ENCODE assay signal across 18 cellular contexts in the genomic region with DNA sequence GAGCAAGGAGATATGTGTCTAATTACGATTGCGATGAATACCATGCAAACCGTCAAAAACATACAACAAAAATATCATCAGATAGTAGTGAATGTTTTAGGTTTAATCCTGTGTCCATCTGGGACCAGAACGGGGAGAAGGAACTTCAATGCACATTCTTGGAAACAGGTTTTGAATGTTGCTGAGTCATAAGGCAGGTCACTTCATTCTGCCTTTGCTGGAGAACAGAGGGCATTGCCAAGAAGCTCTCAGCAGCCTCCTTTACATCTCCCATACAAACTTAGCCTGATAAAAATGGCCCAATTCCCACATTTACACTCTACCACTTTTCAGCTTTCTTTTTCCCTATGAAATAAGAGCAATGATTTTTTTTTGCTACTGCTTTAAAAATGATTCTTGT.
DNase-seq lines count a peak whose midpoint lies in the region; ATAC-seq, FAIRE-seq and TF ChIP-seq lines count a peak whose summit lies in the region.
"Had no signal": no experiment of that assay in that cellular context is flagged by ENCODE, and none has a peak within 500 bp of the region (broad histone marks: within the 10 kb centered on the region; RNA-seq: fewer than 3 reads in every experiment).

No MANE protein-coding gene starts in this region.

- H4K20me1 ChIP-seq in K562 (replicated peaks; ENCODE audit: control insufficient read depth, insufficient read depth, low read length) (no peaks in the 10 kb centered on the region), neural progenitor cell (ENCODE audit: low read depth) (no peaks in the 10 kb centered on the region)

- H2AFZ ChIP-seq in K562 (ENCODE audit: low read depth, low read length): no peak overlapping the region
- H2AFZ ChIP-seq in neural progenitor cell (replicated peaks): no peak overlapping the region

- H3K4me2 ChIP-seq in K562 (ENCODE audit: insufficient read depth, low read length): no peak overlapping the region
- H3K4me2 ChIP-seq in neural progenitor cell: no peak overlapping the region

- H3K9me1 ChIP-seq in K562 (ENCODE audit: control insufficient read depth, insufficient read depth, low read length): no peaks in the 10 kb centered on the region

- TF ChIP-seq EP300 in K562 (IDR thresholded peaks at IDR 0.05; ENCODE audit: low read length): no peak

- H3K36me3 Mint-ChIP-seq in neural progenitor cell: no peaks in the 10 kb centered on the region
- H3K36me3 Mint-ChIP-seq: CD4-positive, alpha-beta memory T cell had no signal

- H3K36me3 ChIP-seq in right atrium auricular region (no peaks in the 10 kb centered on the region), K562 (ENCODE audit: control insufficient read depth, insufficient read depth, low read length) (no peaks in the 10 kb centered on the region), left lung (no peaks in the 10 kb centered on the region), neural progenitor cell (no peaks in the 10 kb centered on the region), body of pancreas (replicated peaks in 1 of 2; ENCODE audit: insufficient read depth in 1 of 2, low read depth in 2 of 2) (no peaks in the 10 kb centered on the region)
- H3K36me3 ChIP-seq: BE2C had no signal

- H3K27me3 Mint-ChIP-seq in neural progenitor cell (ENCODE audit: insufficient read depth, low read depth): peaks cover 2% of the 10 kb centered on the region

- ATAC-seq in left ventricle myocardium superior (peak; percentile 45), K562 (peak; percentile 64; the same call in 2 of the 3 replicates), left lung (peak; percentile 53), body of pancreas (no peak)
- ATAC-seq: HepG2 had no signal

- H3K4me1 ChIP-seq in right atrium auricular region: no peaks in the 10 kb centered on the region
- peaks cover 0 to 10% of the 10 kb centered on the region in 2 experiments; a peak in 2 of 5 replicates for H3K4me1 ChIP-seq in K562 (replicated peaks in 1 of 2; ENCODE audit: control insufficient read depth in 2 of 2, insufficient read depth in 2 of 2, low read length in 2 of 2)
- no peaks in the 10 kb centered on the region for H3K4me1 ChIP-seq in left lung
- H3K4me1 ChIP-seq in neural progenitor cell: no peaks in the 10 kb centered on the region
- no peaks in the 10 kb centered on the region for H3K4me1 ChIP-seq in body of pancreas
- H3K4me1 ChIP-seq: BE2C had no signal

- TF ChIP-seq POLR2A in K562 (conservative IDR thresholded peaks at IDR 0.05) (no peak), body of pancreas (IDR thresholded peaks at IDR 0.05) (no peak)

- intact Hi-C loops in left ventricle myocardium superior (cut with micrococcal nuclease) (no loop called here), K562 (cut with micrococcal nuclease) (no loop called here), left lung (cut with DNase I) (no loop called here), body of pancreas (cut with DNase I) (no loop called here)

- H3K9me3 ChIP-seq in right atrium auricular region (no peaks in the 10 kb centered on the region), K562 (replicated peaks; ENCODE audit: control insufficient read depth, insufficient read depth, low read depth, low read length) (no peaks in the 10 kb centered on the region), left lung (no peaks in the 10 kb centered on the region), neural progenitor cell (ENCODE audit: low read depth) (no peaks in the 10 kb centered on the region), body of pancreas (no peaks in the 10 kb centered on the region)
- H3K9me3 ChIP-seq: BE2C had no signal

- CTCF ChIA-PET in K562 (lab: Yijun Ruan, JAX; ENCODE audit: low intra/inter-chr PET ratio): no interaction called here

- no peaks in the 10 kb centered on the region for H3F3A ChIP-seq in neural progenitor cell (ENCODE audit: low read depth)

- no peaks in the 10 kb centered on the region for H3K79me2 ChIP-seq in K562 (ENCODE audit: control insufficient read depth, insufficient read depth, low read length)
- H3K79me2 ChIP-seq in neural progenitor cell (ENCODE audit: low read depth): no peaks in the 10 kb centered on the region

- no peak overlapping the region for H3K4me3 Mint-ChIP-seq in neural progenitor cell
- H3K4me3 Mint-ChIP-seq: CD4-positive, alpha-beta memory T cell; HFFc6 had no signal

- TF ChIP-seq CTCF in right atrium auricular region (IDR thresholded peaks at IDR 0.05) (no peak), K562 (IDR thresholded peaks at IDR 0.05 in 2 of 3, conservative IDR thresholded peaks at IDR 0.05 in 1 of 3; ENCODE audit: insufficient read depth in 2 of 3, low read depth in 1 of 3, low read length in 3 of 3) (no peak), left lung (IDR thresholded peaks at IDR 0.05) (no peak), neural progenitor cell (IDR thresholded peaks at IDR 0.05) (no peak), body of pancreas (IDR thresholded peaks at IDR 0.05) (no peak)

- POLR2A ChIA-PET in K562 (lab: Yijun Ruan, JAX): interaction anchor here (1.0 to 1.5 kb wide), 2 partner anchors 10 to 53 kb away, joined by 3 to 4 read pairs; no protein-coding TSS in a partner anchor

- H3K4me1 Mint-ChIP-seq in neural progenitor cell: no peaks in the 10 kb centered on the region
- H3K4me1 Mint-ChIP-seq: CD4-positive, alpha-beta memory T cell had no signal

- H3K27ac Mint-ChIP-seq in neural progenitor cell: no peak overlapping the region
- H3K27ac Mint-ChIP-seq: CD4-positive, alpha-beta memory T cell; HFFc6 had no signal

- H3K27ac ChIP-seq in right atrium auricular region: no peak overlapping the region
- H3K27ac ChIP-seq in K562 (ENCODE audit: extremely low read depth, low read depth, low read length): no peak overlapping the region
- no peak overlapping the region for H3K27ac ChIP-seq in left lung
- H3K27ac ChIP-seq in neural progenitor cell: no peak overlapping the region
- H3K27ac ChIP-seq in body of pancreas: no peak overlapping the region
- H3K27ac ChIP-seq: C4-2B had no signal

- peak; percentile 72 for FAIRE-seq in K562 (lab: Jason Lieb, UNC)
- FAIRE-seq: A204.1, D721Med, HepG2, HTR-8/SVneo had no signal

- TF ChIP-seq RAD21 in K562 (CRISPR knock-in tag; conservative IDR thresholded peaks at IDR 0.05 in 1 of 2, IDR thresholded peaks at IDR 0.05 in 1 of 2): no peak

- WGBS in K562 (ENCODE audit: insufficient coverage, low coverage, missing lambda C conversion rate): 55% methylated on average over 4 of the region's 4 CpGs
- 65 to 78% methylated on average over 4 of the region's 4 CpGs for WGBS in body of pancreas, 2 donors

- H3K9me3 Mint-ChIP-seq in neural progenitor cell: no peaks in the 10 kb centered on the region
- H3K9me3 Mint-ChIP-seq: HFFc6 had no signal

- H3K4me3 ChIP-seq in right atrium auricular region (no peak overlapping the region), K562 (no peak overlapping the region), left lung (no peak overlapping the region), neural progenitor cell (no peak overlapping the region), body of pancreas (no peak overlapping the region)

- DNase-seq in left ventricle myocardium superior (no peak), right atrium auricular region (ENCODE audit: low spot score) (no peak), K562 (ENCODE audit: extremely low read depth in 1 of 4, low spot score in 3 of 4) (peak; percentile 23 to 33 (median 26)), left lung (no peak), neural progenitor cell (ENCODE audit: low spot score) (no peak), ureter (ENCODE audit: low spot score) (no peak), body of pancreas (no peak)
- DNase-seq: BE2C; CD4-positive, alpha-beta memory T cell; DMS53; GF-D8; HCEC 1CT; HFFc6 had no signal

- no TSS peak for BruUV-seq in K562 (replicated peaks; lab: Mats Ljungman, UMichigan)

- in situ Hi-C loops in K562 (cut with MboI): no loop called here

- H3K9ac ChIP-seq in K562 (ENCODE audit: insufficient read depth in 1 of 2, low read depth in 2 of 2, low read length in 2 of 2) (no peak overlapping the region), neural progenitor cell (no peak overlapping the region)

- H3K27me3 ChIP-seq in right atrium auricular region: no peaks in the 10 kb centered on the region
- no peaks in the 10 kb centered on the region for H3K27me3 ChIP-seq in K562 (ENCODE audit: control insufficient read depth in 2 of 2, insufficient read depth in 2 of 2, low read length in 2 of 2)
- H3K27me3 ChIP-seq in left lung: peaks cover 0 to 6% of the 10 kb centered on the region in 2 donors
- no peaks in the 10 kb centered on the region for H3K27me3 ChIP-seq in neural progenitor cell
- no peaks in the 10 kb centered on the region for H3K27me3 ChIP-seq in body of pancreas
- H3K27me3 ChIP-seq: BE2C had no signal

TF ChIP-seq in K562, 482 proteins besides CTCF, POLR2A, EP300 and RAD21 (continues in another document):
- TF ChIP-seq NFE2 (IDR thresholded peaks at IDR 0.05; ENCODE audit: low read depth): peak; percentile 91
- peak; percentile 65; the same call in 1 of the 2 replicates for TF ChIP-seq MAFK (IDR thresholded peaks at IDR 0.05; ENCODE audit: low read length)
- TF ChIP-seq NFE2L1 (tag; IDR thresholded peaks at IDR 0.05; ENCODE audit: borderline replicate concordance, low read depth): peak; percentile 57
- TF ChIP-seq, protein P1, sequence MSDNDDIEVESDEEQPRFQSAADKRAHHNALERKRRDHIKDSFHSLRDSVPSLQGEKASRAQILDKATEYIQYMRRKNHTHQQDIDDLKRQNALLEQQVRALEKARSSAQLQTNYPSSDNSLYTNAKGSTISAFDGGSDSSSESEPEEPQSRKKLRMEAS (CRISPR knock-in tag; IDR thresholded peaks at IDR 0.05): no peak
- no peak for TF ChIP-seq NR3C1 (CRISPR knock-in tag; IDR thresholded peaks at IDR 0.05)
- TF ChIP-seq, protein P2, sequence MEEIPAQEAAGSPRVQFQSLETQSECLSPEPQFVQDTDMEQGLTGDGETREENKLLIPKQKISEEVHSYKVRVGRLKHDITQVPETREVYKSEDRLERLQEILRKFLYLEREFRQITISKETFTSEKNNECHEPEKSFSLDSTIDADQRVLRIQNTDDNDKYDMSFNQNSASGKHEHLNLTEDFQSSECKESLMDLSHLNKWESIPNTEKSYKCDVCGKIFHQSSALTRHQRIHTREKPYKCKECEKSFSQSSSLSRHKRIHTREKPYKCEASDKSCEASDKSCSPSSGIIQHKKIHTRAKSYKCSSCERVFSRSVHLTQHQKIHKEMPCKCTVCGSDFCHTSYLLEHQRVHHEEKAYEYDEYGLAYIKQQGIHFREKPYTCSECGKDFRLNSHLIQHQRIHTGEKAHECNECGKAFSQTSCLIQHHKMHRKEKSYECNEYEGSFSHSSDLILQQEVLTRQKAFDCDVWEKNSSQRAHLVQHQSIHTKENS (CRISPR knock-in tag; IDR thresholded peaks at IDR 0.05): no peak
- no peak for TF ChIP-seq MCM3 (IDR thresholded peaks at IDR 0.05)
- TF ChIP-seq MAFG (tag; conservative IDR thresholded peaks at IDR 0.05): peak; percentile 80

Comparison
In these comparisons a context has a peak if more than half of its experiments do, and no peak if none do; other contexts are left out.
1. DNase-seq: peak in K562 (4 of 4); none in left ventricle myocardium superior (single experiment), right atrium auricular region (single experiment), left lung (0 of 2), neural progenitor cell (single experiment), ureter (single experiment) and body of pancreas (0 of 4).